Comparison of ENCODE assay signal across 8 cellular contexts in genomic region chr3:141796436-141797166, GRCh38. TPM values are rescaled to one million over a fixed set of nuclear protein-coding genes. Genes with fewer than 3 reads are reported as not detected.
DNase-seq lines count a peak whose midpoint lies in the region; ATAC-seq and TF ChIP-seq lines count a peak whose summit lies in the region.

No MANE protein-coding gene starts in this region.

- no peaks in the 10 kb centered on the region for H4K20me1 ChIP-seq in SU-DHL-6 (ENCODE audit: low read depth, low read length)

- H3K36me3 ChIP-seq in SU-DHL-6 (ENCODE audit: low read length), result no peaks in the 10 kb centered on the region
- H3K36me3 ChIP-seq in lung (ENCODE audit: control insufficient read depth in 2 of 2, insufficient read depth in 2 of 2, low read length in 2 of 2), result no peaks in the 10 kb centered on the region

- no peak overlapping the region for H3K9ac ChIP-seq in SU-DHL-6 (ENCODE audit: low read length)

- peak overlapping the region; percentile 70 for H2AFZ ChIP-seq in SU-DHL-6 (ENCODE audit: low read depth, low read length, severe bottlenecking)

- H3K9me3 ChIP-seq in SU-DHL-6 (ENCODE audit: insufficient read depth, low read length) (no peaks in the 10 kb centered on the region), lung (ENCODE audit: control insufficient read depth in 2 of 2, insufficient read depth in 1 of 2, low read length in 1 of 2) (no peaks in the 10 kb centered on the region)

- peaks cover 0 to 12% of the 10 kb centered on the region in 2 donors for H3K4me1 ChIP-seq in lung (ENCODE audit: control insufficient read depth in 2 of 2, insufficient read depth in 2 of 2, low read length in 2 of 2)

- TF ChIP-seq CTCF in SU-DHL-6 (IDR thresholded peaks at IDR 0.05; ENCODE audit: insufficient read depth, low read length, poor library complexity, severe bottlenecking) (no peak), lung (IDR thresholded peaks at IDR 0.05; ENCODE audit: control extremely low read depth, extremely low read depth) (no peak)

- H3K27me3 ChIP-seq in SU-DHL-6 (ENCODE audit: low read length), result no peaks in the 10 kb centered on the region
- no peaks in the 10 kb centered on the region for H3K27me3 ChIP-seq in lung (ENCODE audit: control insufficient read depth, insufficient read depth)

- H3K4me3 ChIP-seq in SU-DHL-6 (ENCODE audit: insufficient read depth, low read length, poor library complexity, severe bottlenecking) (no peak overlapping the region), lung (no peak overlapping the region)

- H3K27ac ChIP-seq in SU-DHL-6 (ENCODE audit: low read depth, low read length), result no peak overlapping the region
- H3K27ac ChIP-seq in adipose tissue (ENCODE audit: low read depth, low read length), result peak overlapping the region; percentile 71
- peak overlapping the region; percentile 50 to 91 for H3K27ac ChIP-seq in lung (ENCODE audit: low read depth in 1 of 2, low read length in 1 of 2)

- 40 to 66% (median 43%) methylated on average over 15 of the region's 15 CpGs for WGBS in adipose tissue, 3 donors
- WGBS in lung, 2 donors, result 35 to 52% methylated on average over 15 of the region's 15 CpGs

- H3F3A ChIP-seq in SU-DHL-6 (ENCODE audit: insufficient read depth), result no peaks in the 10 kb centered on the region

- H3K9me2 ChIP-seq in SU-DHL-6 (replicated peaks; ENCODE audit: insufficient read depth, low read length), result no peaks in the 10 kb centered on the region

- ATAC-seq in GM18499 (IDR thresholded peaks at IDR 0.05; ENCODE audit: insufficient read depth, unreplicated experiment) (peak; percentile 95), HG02938 (IDR thresholded peaks at IDR 0.05; ENCODE audit: unreplicated experiment) (peak; percentile 96), lung (ENCODE audit: insufficient read depth, low FRiP score) (peak; percentile 15), SK-N-SH treated with all-trans-retinoic acid at 6 μM for 48 hours (no peak)

- H3K79me2 ChIP-seq in SU-DHL-6 (ENCODE audit: insufficient read depth, low read length), result no peaks in the 10 kb centered on the region

- DNase-seq in lung (ENCODE audit: low spot score) (no peak), NCI-H2081 treated with DMSO at 0.1 percent for 48 hours (lab: John Stamatoyannopoulos, UW) (no peak)
- DNase-seq in stimulated activated CD8-positive, alpha-beta memory T cell treated with anti-CD3 and anti-CD28 coated beads, Interleukin-15, amount 100 ng/mL, for 24 hours (ENCODE audit: low read depth), result peak; percentile 30

- H3K4me2 ChIP-seq in SU-DHL-6 (ENCODE audit: low read depth, low read length, poor library complexity, severe bottlenecking), result no peak overlapping the region

TF ChIP-seq in SK-N-SH treated with all-trans-retinoic acid at 6 μM for 48 hours, 23 proteins besides CTCF, POLR2A, EP300 and RAD21:
- TF ChIP-seq ARNTL (CRISPR knock-in tag; IDR thresholded peaks at IDR 0.05; ENCODE audit: borderline replicate concordance, low read depth) (no peak), ZNF565 (CRISPR knock-in tag; conservative IDR thresholded peaks at IDR 0.05; ENCODE audit: low read depth) (no peak), CREB5 (CRISPR knock-in tag; IDR thresholded peaks at IDR 0.05; ENCODE audit: low read depth) (no peak), ESRRG (CRISPR knock-in tag; IDR thresholded peaks at IDR 0.05) (no peak), TSHZ2 (CRISPR knock-in tag; IDR thresholded peaks at IDR 0.05) (no peak)

RNA-seq across cellular contexts. Expression of gene GRK7, which starts 33.4 kb away (rescaled TPM):
- polyA plus RNA-seq in adipose tissue (under 1 TPM in 1 of 3 donors, not detected in 2; 0.03 TPM), lung (under 1 TPM in 1 of 2 donors, not detected in 1; 0.06 TPM)
- under 1 TPM; 0.06 to 0.12 TPM for total RNA-seq in lung

RNA-seq across cellular contexts. Expression of gene RNF7, which starts 58.5 kb away (rescaled TPM):
- 100 to 1,000 TPM in 1 of 3 donors, 10 to 100 TPM in 2; 76.7 to 150 (median 84.5) TPM for polyA plus RNA-seq in adipose tissue
- total RNA-seq in lung, result 10 to 100 TPM; 41.0 to 85.0 TPM
- polyA plus RNA-seq in lung, result 100 to 1,000 TPM in 1 of 2 donors, 10 to 100 TPM in 1; 87.4 to 180 TPM
